1 cellular context compared by ENCODE assay signal in the genomic region with DNA sequence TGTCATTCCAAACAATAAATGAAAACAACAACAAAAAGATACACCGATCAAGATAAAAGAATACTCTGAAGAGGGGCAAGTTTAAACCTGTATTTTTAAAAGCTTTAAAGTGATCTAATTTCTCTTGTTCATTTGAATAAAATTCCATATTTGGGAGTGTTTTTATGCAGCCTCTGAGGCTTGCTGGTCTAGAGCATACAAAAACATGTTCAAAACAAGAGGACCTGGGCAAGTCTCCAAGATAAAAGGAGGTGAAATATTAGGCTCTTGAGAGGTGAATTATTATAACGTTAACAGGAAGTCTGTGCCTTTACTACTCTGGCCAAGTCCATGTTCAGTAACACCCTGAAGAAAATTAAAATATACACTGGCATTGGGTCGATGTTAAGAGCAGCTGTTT.
TF ChIP-seq lines count a peak whose summit lies in the region.

No MANE protein-coding gene starts in this region.

TF ChIP-seq in A549, 52 proteins besides CTCF, POLR2A, EP300 and RAD21 (continued from another document):
- TF ChIP-seq HOXA7 (CRISPR knock-in tag; IDR thresholded peaks at IDR 0.05) (no peak), MYC (IDR thresholded peaks at IDR 0.05; ENCODE audit: borderline replicate concordance, low read length) (no peak), EHF (CRISPR knock-in tag; IDR thresholded peaks at IDR 0.05) (no peak), FOXS1 (CRISPR knock-in tag; IDR thresholded peaks at IDR 0.05) (no peak), SREBF2 (IDR thresholded peaks at IDR 0.05) (no peak), JUNB (IDR thresholded peaks at IDR 0.05) (no peak)
- TF ChIP-seq, protein P1, sequence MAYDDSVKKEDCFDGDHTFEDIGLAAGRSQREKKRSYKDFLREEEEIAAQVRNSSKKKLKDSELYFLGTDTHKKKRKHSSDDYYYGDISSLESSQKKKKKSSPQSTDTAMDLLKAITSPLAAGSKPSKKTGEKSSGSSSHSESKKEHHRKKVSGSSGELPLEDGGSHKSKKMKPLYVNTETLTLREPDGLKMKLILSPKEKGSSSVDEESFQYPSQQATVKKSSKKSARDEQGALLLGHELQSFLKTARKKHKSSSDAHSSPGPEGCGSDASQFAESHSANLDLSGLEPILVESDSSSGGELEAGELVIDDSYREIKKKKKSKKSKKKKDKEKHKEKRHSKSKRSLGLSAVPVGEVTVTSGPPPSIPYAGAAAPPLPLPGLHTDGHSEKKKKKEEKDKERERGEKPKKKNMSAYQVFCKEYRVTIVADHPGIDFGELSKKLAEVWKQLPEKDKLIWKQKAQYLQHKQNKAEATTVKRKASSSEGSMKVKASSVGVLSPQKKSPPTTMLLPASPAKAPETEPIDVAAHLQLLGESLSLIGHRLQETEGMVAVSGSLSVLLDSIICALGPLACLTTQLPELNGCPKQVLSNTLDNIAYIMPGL (CRISPR knock-in tag; IDR thresholded peaks at IDR 0.05; ENCODE audit: borderline replicate concordance) = no peak
